In the genomic region with DNA sequence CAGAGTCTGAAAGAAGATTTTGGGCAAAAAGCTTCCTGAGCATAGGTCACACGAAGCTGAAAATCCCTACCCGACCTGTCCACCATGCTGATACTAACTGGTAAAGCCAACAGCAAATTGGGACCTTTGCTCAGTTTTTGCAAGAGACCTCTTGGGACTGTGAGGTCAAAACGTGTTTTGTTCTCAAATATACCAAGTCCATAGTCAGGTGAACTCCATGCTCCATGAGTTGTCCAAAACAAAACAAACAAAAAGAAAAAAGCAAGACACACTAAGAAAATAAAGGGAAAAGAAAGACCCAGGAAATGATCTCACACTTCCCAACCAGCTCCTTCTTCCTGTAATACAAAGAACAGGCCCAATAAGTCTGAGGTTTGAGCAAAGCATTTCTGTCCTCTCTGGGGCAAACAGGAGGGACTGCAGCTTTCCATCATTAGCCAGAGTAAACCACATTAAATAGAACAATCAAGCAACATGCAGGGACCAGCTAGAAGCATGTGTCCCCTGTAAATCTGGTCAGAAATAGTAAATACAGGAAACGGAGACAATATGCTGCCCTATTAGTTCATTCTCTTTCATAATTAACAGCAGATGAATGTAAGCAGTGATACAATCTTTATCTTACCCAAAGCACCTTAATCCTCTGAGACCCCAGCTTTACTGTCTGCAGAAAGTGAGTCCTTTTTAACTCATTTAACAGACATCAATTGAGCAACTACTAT, we compare ENCODE assay signal across 18 cellular contexts.
DNase-seq lines count a peak whose midpoint lies in the region; ATAC-seq and TF ChIP-seq lines count a peak whose summit lies in the region.
"Had no signal": no experiment of that assay in that cellular context is flagged by ENCODE, and none has a peak within 500 bp of the region (broad histone marks: within the 10 kb centered on the region; RNA-seq: fewer than 3 reads in every experiment).

No MANE protein-coding gene starts in this region.

- no peak overlapping the region for H3K4me3 Mint-ChIP-seq in WTC11
- H3K4me3 Mint-ChIP-seq: naive thymus-derived CD4-positive, alpha-beta T cell; type B pancreatic cell had no signal

- no peaks in the 10 kb centered on the region for H3K9me3 ChIP-seq in mesodermal cell (ENCODE audit: control insufficient read depth, low read length)
- H3K9me3 ChIP-seq: BE2C had no signal

- H3K27ac Mint-ChIP-seq in WTC11: no peak overlapping the region
- H3K27ac Mint-ChIP-seq: type B pancreatic cell had no signal

- peaks cover 18% of the 10 kb centered on the region for H3K4me1 ChIP-seq in mesodermal cell (ENCODE audit: control insufficient read depth, insufficient read depth, low read length, poor library complexity, severe bottlenecking)

- H3K4me3 ChIP-seq in mesodermal cell (ENCODE audit: extremely low read depth, insufficient read depth, low read length, poor library complexity, severe bottlenecking): no peak overlapping the region

- in situ Hi-C loops in KBM-7 (cut with MboI; ENCODE audit: low pct_unique_long_range_greater_than_20kb, low sequenced_read_pairs): no loop called here

- CTCF ChIA-PET in WTC11 (lab: Charles Lee): interaction anchor here (0.5 kb wide), 1 partner anchor 450 kb away, joined by 3 read pairs; no protein-coding TSS in a partner anchor

- no peaks in the 10 kb centered on the region for H3K36me3 Mint-ChIP-seq in WTC11
- H3K36me3 Mint-ChIP-seq: type B pancreatic cell had no signal

- TF ChIP-seq CTCF in WTC11 (IDR thresholded peaks at IDR 0.05): no peak

- DNase-seq in EH (ENCODE audit: low read depth): peak; percentile 40
- DNase-seq in NCI-H69 (lab: John Stamatoyannopoulos, UW): peak; percentile 82
- peak; percentile 24 for DNase-seq in dermis blood vessel endothelial cell
- no peak for DNase-seq in NCI-H2107 (lab: John Stamatoyannopoulos, UW)
- DNase-seq in WTC11 (ENCODE audit: low spot score): no peak
- DNase-seq in cortex of kidney (lab: John Stamatoyannopoulos, UW): no peak
- DNase-seq in KBM-7: no peak
- DNase-seq: activated CD8-positive, alpha-beta memory T cell treated with anti-CD3 and anti-CD28 coated beads for 24 hours; activated gamma-delta T cell treated with Interleukin-2 at 50 U/mL for 16 hours; BE2C; DMS53; left colon; naive thymus-derived CD4-positive, alpha-beta T cell; NCI-H526; right cardiac atrium; stimulated activated CD4-positive, alpha-beta T cell treated with anti-CD3 and anti-CD28 coated beads, Interleukin-4, amount 100 ng/mL, for 1 hour had no signal

- H3K27me3 Mint-ChIP-seq in WTC11 (ENCODE audit: low read depth): no peaks in the 10 kb centered on the region
- H3K27me3 Mint-ChIP-seq: naive thymus-derived CD4-positive, alpha-beta T cell; type B pancreatic cell had no signal

- no peaks in the 10 kb centered on the region for H3K9me3 Mint-ChIP-seq in WTC11
- H3K9me3 Mint-ChIP-seq: type B pancreatic cell had no signal

- no peak for ATAC-seq in WTC11
- ATAC-seq: left colon; naive thymus-derived CD4-positive, alpha-beta T cell had no signal

- H3K4me1 Mint-ChIP-seq in WTC11: peaks cover 32% of the 10 kb centered on the region

- POLR2A ChIA-PET in WTC11 (lab: Charles Lee): no interaction called here

- H3K36me3 ChIP-seq in mesodermal cell (ENCODE audit: control insufficient read depth, insufficient read depth, low read length): no peaks in the 10 kb centered on the region
- H3K36me3 ChIP-seq: BE2C had no signal

- H3K27ac ChIP-seq in mesodermal cell (ENCODE audit: low read depth, low read length, severe bottlenecking): peak overlapping the region; percentile 3

- WGBS in mesodermal cell (ENCODE audit: insufficient coverage in 2 of 2), 2 experiments: 100% methylated on average over 2 of the region's 4 CpGs

TF ChIP-seq in WTC11, 78 proteins besides CTCF, POLR2A, EP300 and RAD21:
- TF ChIP-seq, protein P1, sequence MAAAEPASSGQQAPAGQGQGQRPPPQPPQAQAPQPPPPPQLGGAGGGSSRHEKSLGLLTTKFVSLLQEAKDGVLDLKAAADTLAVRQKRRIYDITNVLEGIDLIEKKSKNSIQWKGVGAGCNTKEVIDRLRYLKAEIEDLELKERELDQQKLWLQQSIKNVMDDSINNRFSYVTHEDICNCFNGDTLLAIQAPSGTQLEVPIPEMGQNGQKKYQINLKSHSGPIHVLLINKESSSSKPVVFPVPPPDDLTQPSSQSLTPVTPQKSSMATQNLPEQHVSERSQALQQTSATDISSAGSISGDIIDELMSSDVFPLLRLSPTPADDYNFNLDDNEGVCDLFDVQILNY (CRISPR knock-in tag; IDR thresholded peaks at IDR 0.05): no peak
- TF ChIP-seq ELF4 (CRISPR knock-in tag; IDR thresholded peaks at IDR 0.05; ENCODE audit: low read depth): no peak
- no peak for TF ChIP-seq ZNF396 (CRISPR knock-in tag; IDR thresholded peaks at IDR 0.05; ENCODE audit: borderline replicate concordance)
- TF ChIP-seq, protein P2, sequence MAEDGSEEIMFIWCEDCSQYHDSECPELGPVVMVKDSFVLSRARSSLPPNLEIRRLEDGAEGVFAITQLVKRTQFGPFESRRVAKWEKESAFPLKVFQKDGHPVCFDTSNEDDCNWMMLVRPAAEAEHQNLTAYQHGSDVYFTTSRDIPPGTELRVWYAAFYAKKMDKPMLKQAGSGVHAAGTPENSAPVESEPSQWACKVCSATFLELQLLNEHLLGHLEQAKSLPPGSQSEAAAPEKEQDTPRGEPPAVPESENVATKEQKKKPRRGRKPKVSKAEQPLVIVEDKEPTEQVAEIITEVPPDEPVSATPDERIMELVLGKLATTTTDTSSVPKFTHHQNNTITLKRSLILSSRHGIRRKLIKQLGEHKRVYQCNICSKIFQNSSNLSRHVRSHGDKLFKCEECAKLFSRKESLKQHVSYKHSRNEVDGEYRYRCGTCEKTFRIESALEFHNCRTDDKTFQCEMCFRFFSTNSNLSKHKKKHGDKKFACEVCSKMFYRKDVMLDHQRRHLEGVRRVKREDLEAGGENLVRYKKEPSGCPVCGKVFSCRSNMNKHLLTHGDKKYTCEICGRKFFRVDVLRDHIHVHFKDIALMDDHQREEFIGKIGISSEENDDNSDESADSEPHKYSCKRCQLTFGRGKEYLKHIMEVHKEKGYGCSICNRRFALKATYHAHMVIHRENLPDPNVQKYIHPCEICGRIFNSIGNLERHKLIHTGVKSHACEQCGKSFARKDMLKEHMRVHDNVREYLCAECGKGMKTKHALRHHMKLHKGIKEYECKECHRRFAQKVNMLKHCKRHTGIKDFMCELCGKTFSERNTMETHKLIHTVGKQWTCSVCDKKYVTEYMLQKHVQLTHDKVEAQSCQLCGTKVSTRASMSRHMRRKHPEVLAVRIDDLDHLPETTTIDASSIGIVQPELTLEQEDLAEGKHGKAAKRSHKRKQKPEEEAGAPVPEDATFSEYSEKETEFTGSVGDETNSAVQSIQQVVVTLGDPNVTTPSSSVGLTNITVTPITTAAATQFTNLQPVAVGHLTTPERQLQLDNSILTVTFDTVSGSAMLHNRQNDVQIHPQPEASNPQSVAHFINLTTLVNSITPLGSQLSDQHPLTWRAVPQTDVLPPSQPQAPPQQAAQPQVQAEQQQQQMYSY (CRISPR knock-in tag; IDR thresholded peaks at IDR 0.05): no peak
- TF ChIP-seq, protein P3, sequence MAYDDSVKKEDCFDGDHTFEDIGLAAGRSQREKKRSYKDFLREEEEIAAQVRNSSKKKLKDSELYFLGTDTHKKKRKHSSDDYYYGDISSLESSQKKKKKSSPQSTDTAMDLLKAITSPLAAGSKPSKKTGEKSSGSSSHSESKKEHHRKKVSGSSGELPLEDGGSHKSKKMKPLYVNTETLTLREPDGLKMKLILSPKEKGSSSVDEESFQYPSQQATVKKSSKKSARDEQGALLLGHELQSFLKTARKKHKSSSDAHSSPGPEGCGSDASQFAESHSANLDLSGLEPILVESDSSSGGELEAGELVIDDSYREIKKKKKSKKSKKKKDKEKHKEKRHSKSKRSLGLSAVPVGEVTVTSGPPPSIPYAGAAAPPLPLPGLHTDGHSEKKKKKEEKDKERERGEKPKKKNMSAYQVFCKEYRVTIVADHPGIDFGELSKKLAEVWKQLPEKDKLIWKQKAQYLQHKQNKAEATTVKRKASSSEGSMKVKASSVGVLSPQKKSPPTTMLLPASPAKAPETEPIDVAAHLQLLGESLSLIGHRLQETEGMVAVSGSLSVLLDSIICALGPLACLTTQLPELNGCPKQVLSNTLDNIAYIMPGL (CRISPR knock-in tag; IDR thresholded peaks at IDR 0.05): no peak
- TF ChIP-seq ZNF317 (CRISPR knock-in tag; IDR thresholded peaks at IDR 0.05; ENCODE audit: borderline replicate concordance, low read depth): no peak
- no peak for TF ChIP-seq CBFB (CRISPR knock-in tag; IDR thresholded peaks at IDR 0.05; ENCODE audit: low read depth)
- TF ChIP-seq, protein P4, sequence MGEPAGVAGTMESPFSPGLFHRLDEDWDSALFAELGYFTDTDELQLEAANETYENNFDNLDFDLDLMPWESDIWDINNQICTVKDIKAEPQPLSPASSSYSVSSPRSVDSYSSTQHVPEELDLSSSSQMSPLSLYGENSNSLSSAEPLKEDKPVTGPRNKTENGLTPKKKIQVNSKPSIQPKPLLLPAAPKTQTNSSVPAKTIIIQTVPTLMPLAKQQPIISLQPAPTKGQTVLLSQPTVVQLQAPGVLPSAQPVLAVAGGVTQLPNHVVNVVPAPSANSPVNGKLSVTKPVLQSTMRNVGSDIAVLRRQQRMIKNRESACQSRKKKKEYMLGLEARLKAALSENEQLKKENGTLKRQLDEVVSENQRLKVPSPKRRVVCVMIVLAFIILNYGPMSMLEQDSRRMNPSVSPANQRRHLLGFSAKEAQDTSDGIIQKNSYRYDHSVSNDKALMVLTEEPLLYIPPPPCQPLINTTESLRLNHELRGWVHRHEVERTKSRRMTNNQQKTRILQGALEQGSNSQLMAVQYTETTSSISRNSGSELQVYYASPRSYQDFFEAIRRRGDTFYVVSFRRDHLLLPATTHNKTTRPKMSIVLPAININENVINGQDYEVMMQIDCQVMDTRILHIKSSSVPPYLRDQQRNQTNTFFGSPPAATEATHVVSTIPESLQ (CRISPR knock-in tag; IDR thresholded peaks at IDR 0.05): no peak

Comparison
In these comparisons a context has a peak if more than half of its experiments do, and no peak if none do; other contexts are left out.
1. DNase-seq: peak in EH (single experiment), NCI-H69 (single experiment) and dermis blood vessel endothelial cell (single experiment); none in NCI-H2107 (single experiment), WTC11 (single experiment), cortex of kidney (single experiment) and KBM-7 (single experiment).